In genomic region chr5:147377685-147378084, GRCh38 we compare ENCODE assay signal across 8 cellular contexts.
"Had no signal": no experiment of that assay in that cellular context is flagged by ENCODE, and none has a peak within 500 bp of the region (broad histone marks: within the 10 kb centered on the region; RNA-seq: fewer than 3 reads in every experiment).

No MANE protein-coding gene starts in this region.

- H3K4me1 ChIP-seq: HAP-1 had no signal

- H3K36me3 ChIP-seq: HAP-1 had no signal

- H3K9ac ChIP-seq: KMS-11 had no signal

- ATAC-seq: GM23338, HCT116 had no signal

- H2AFZ ChIP-seq: GM23338 had no signal

- DNase-seq: H7, HFFc6, KBM-7 had no signal

- H3K4me3 ChIP-seq: GM23338, HAP-1 had no signal

- H3K4me2 ChIP-seq: GM23338, KMS-11 had no signal

- H3K27ac ChIP-seq: KMS-11 had no signal

- FAIRE-seq: HTR-8/SVneo had no signal
